In the genomic region with DNA sequence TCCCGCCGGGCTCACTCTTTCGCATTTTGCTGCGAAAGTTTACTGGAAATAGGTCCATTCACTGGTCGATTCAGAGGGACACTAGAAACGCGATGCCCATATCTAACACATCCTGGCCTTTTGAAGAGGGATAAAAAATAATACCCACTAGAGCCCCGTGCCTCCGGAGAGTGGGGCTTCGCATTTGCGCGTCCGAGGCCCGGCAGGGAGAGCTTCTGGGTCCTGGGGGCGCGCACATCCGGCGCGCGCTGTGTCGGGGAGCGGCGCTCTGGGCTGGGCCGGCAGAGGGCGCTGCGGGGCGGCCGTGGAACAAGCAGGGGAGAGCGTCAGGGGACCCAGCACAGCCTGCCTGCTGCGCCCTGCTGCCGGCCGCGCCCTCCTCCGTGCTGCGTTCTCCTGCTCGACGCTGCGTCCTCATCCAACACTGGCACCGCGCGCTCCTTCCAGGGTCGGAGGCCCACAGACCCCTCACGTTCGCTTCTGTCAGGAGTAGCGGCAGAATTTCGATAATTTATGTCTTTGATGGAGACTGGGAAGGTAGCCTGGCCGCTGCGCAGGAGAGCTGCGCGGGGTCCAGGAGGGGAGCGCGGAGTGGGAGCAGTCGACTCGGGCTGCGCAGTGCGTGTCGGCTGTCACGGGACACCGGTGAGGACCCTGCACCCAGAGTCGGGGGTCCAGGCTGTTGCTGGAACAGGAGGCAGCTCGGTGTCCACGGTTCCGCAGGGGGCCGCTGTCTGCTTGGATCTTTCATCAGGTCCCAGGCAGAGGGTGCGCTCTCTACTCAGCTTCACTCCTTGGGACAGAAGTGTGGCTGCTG, we compare ENCODE assay signal across 8 cellular contexts. TPM values are rescaled to one million over a fixed set of nuclear protein-coding genes. Genes with fewer than 3 reads are reported as not detected.
DNase-seq lines count a peak whose midpoint lies in the region; ATAC-seq, FAIRE-seq and TF ChIP-seq lines count a peak whose summit lies in the region.

No MANE protein-coding gene starts in this region.

- H3K23ac ChIP-seq in H1 (ENCODE audit: insufficient read length): no peak overlapping the region

- H3K18ac ChIP-seq in H1 (ENCODE audit: extremely low read depth, low read length): peak overlapping the region; percentile 60; the same call in 1 of the 2 replicates

- WGBS in H1 (ENCODE audit: extremely low coverage in 1 of 2, insufficient coverage in 1 of 2, insufficient read length in 1 of 2, insufficient replicate concordance in 2 of 2, low coverage in 1 of 2, low lambda C conversion rate in 2 of 2, missing lambda C conversion rate in 1 of 2), 2 experiments: 6% methylated on average over 57 of the region's 65 CpGs; no CpG with 5 or more reads in 1 of the 2 experiments

- H4K20me1 ChIP-seq in H1 (replicated peaks in 1 of 2; ENCODE audit: control insufficient read depth in 1 of 2, insufficient read depth in 2 of 2, low read length in 2 of 2): no peaks in the 10 kb centered on the region

- H3K4me1 ChIP-seq in H1 (replicated peaks in 1 of 4; ENCODE audit: control insufficient read depth in 3 of 4, insufficient read depth in 4 of 4, low read length in 3 of 4): peaks cover 0 to 3% (median 1%) of the 10 kb centered on the region in 4 experiments; a peak in 4 of 7 replicates

- no peak overlapping the region for H2BK5ac ChIP-seq in H1 (ENCODE audit: low read depth, low read length)

- peak overlapping the region; percentile 73 for H3K4me3 ChIP-seq in AG04450 (ENCODE audit: low read depth, low read length)
- peak overlapping the region; percentile 43 to 67 (median 62) for H3K4me3 ChIP-seq in H1 (ENCODE audit: extremely low read depth in 1 of 4, insufficient read depth in 2 of 4, low read depth in 3 of 4, low read length in 4 of 4)

- H2AFZ ChIP-seq in H1 (ENCODE audit: low read length): peak overlapping the region; percentile 96

- peak overlapping the region; percentile 66 to 92 for H3K4me2 ChIP-seq in H1 (ENCODE audit: insufficient read depth in 1 of 2, low read depth in 2 of 2, low read length in 2 of 2)

- 0 out of 2 replicates have a peak overlapping the region, but pooled peaks have one; percentile 81 for H2BK15ac ChIP-seq in H1 (ENCODE audit: low read length)

- POLR2A ChIA-PET in AG04450 (lab: Yijun Ruan, JAX) (interaction anchor here (0.7 kb wide), 1 partner anchor 153 kb away, joined by 3 read pairs; no protein-coding TSS in a partner anchor), H1 (lab: Charles Lee; ENCODE audit: partially characterized antibody) (interaction anchor here (0.6 kb wide), 1 partner anchor 693 kb away, joined by 3 read pairs; no protein-coding TSS in a partner anchor)

- ATAC-seq in GM18520 (IDR thresholded peaks at IDR 0.05; ENCODE audit: unreplicated experiment): peak; percentile 95
- ATAC-seq in HG03066 (IDR thresholded peaks at IDR 0.05; ENCODE audit: low read depth, unreplicated experiment): peak; percentile 99

- no peak overlapping the region for H3K9ac ChIP-seq in H1 (replicated peaks in 1 of 4; ENCODE audit: extremely low read depth in 1 of 4, low read depth in 3 of 4, low read length in 3 of 4)

- H4K5ac ChIP-seq in H1 (ENCODE audit: insufficient read length, low read depth, low read length): no peak overlapping the region

- H2BK12ac ChIP-seq in H1 (ENCODE audit: low read depth, low read length): 0 out of 2 replicates have a peak overlapping the region, but pooled peaks have one; percentile 60

- peaks cover 10% of the 10 kb centered on the region; the same call in 1 of the 2 replicates for H3K9me3 ChIP-seq in AG04450 (ENCODE audit: control insufficient read depth, insufficient read depth, low read length)
- H3K9me3 ChIP-seq in H1 (ENCODE audit: insufficient read depth in 2 of 2, low read depth in 1 of 2, low read length in 1 of 2): no peaks in the 10 kb centered on the region

- no peak overlapping the region for H3K27ac ChIP-seq in AG04450 (ENCODE audit: low read depth, low read length)
- H3K27ac ChIP-seq in H1 (ENCODE audit: low read depth, low read length): no peak overlapping the region

- TF ChIP-seq CTCF in AG04450 (IDR thresholded peaks at IDR 0.05; ENCODE audit: low read depth, low read length) (peak; percentile 75), H1 (IDR thresholded peaks at IDR 0.05; ENCODE audit: control extremely low read depth in 1 of 3, insufficient read depth in 1 of 3, low read depth in 1 of 3, low read length in 3 of 3) (peak; percentile 84 to 91 (median 87))

- H2BK120ac ChIP-seq in H1 (replicated peaks; ENCODE audit: low read depth, low read length): peak overlapping the region; percentile 66

- H3K27me3 ChIP-seq in AG04450 (ENCODE audit: control insufficient read depth, insufficient read depth, low read length) (no peaks in the 10 kb centered on the region), H1 (replicated peaks in 1 of 4; ENCODE audit: control insufficient read depth in 3 of 4, extremely low read depth in 1 of 4, insufficient read depth in 3 of 4, low read length in 3 of 4) (peaks cover 0 to 39% (median 22%) of the 10 kb centered on the region in 4 experiments; a peak in 6 of 7 replicates)

- no peaks in the 10 kb centered on the region for H3K79me1 ChIP-seq in H1 (ENCODE audit: low read depth, low read length)

- TF ChIP-seq RAD21 in H1 (IDR thresholded peaks at IDR 0.05 in 1 of 2, conservative IDR thresholded peaks at IDR 0.05 in 1 of 2; ENCODE audit: low read depth in 2 of 2, low read length in 2 of 2): peak; percentile 70 to 85

- H4K91ac ChIP-seq in H1 (replicated peaks; ENCODE audit: insufficient read length, low read length): peak overlapping the region; percentile 78

- CTCF ChIA-PET in AG04450 (lab: Charles Lee) (interaction anchor here (0.6 to 2.6 kb wide), 53 partner anchors 9 to 1173 kb away, joined by 3 to 28 read pairs (median 4); no protein-coding TSS in a partner anchor), H1 (lab: Charles Lee; ENCODE audit: partially characterized antibody) (interaction anchor here (0.6 to 2.6 kb wide), 37 partner anchors 10 to 1082 kb away, joined by 3 to 15 read pairs (median 3); no protein-coding TSS in a partner anchor)

- H3K36me3 ChIP-seq in H1 (ENCODE audit: control insufficient read depth in 2 of 4, insufficient read depth in 4 of 4, low read length in 3 of 4): no peaks in the 10 kb centered on the region

- no peak for TF ChIP-seq EP300 in H1 (IDR thresholded peaks at IDR 0.05; ENCODE audit: borderline replicate concordance in 1 of 2, low read depth in 2 of 2, low read length in 2 of 2)

- H3K56ac ChIP-seq in H1 (replicated peaks; ENCODE audit: insufficient read length, low read depth, low read length): peak overlapping the region; percentile 32

- FAIRE-seq in H1 (lab: Jason Lieb, UNC): no peak

- no peak overlapping the region for H2AK5ac ChIP-seq in H1 (ENCODE audit: low read depth, low read length)

- no peaks in the 10 kb centered on the region for H3K79me2 ChIP-seq in H1 (ENCODE audit: control insufficient read depth in 1 of 2, insufficient read depth in 2 of 2, low read length in 2 of 2)

- peak overlapping the region; percentile 53; the same call in 1 of the 2 replicates for H4K8ac ChIP-seq in H1 (ENCODE audit: extremely low read depth, insufficient read depth, low read length)

- no peak for TF ChIP-seq POLR2A in H1 (IDR thresholded peaks at IDR 0.05; ENCODE audit: control extremely low read depth in 1 of 2, low read depth in 2 of 2, low read length in 2 of 2)

- no peak overlapping the region for H2BK20ac ChIP-seq in H1 (ENCODE audit: low read length)

- peaks cover 7% of the 10 kb centered on the region; the same call in 1 of the 2 replicates for H3K23me2 ChIP-seq in H1 (ENCODE audit: low read depth, low read length)

- no peak overlapping the region for H3K4ac ChIP-seq in H1 (replicated peaks; ENCODE audit: insufficient read length, low read depth, low read length)

- DNase-seq in AG04450 (ENCODE audit: low read depth, low spot score) (peak; percentile 26), NCI-H69 (lab: John Stamatoyannopoulos, UW) (peak; percentile 68), H1 (ENCODE audit: low read depth in 1 of 2, low spot score in 2 of 2) (peak in 1 of 2 experiments; percentile 96), mesenteric fat pad (ENCODE audit: low spot score) (peak; percentile 96)
- DNase-seq in activated CD8-positive, alpha-beta memory T cell treated with anti-CD3 and anti-CD28 coated beads, Interleukin-2, amount 50 U/mL, for 1 hour (ENCODE audit: extremely low read depth): peak; percentile 23
- DNase-seq in stimulated activated CD8-positive, alpha-beta memory T cell treated with anti-CD3 and anti-CD28 coated beads, Interleukin-12 subunit alpha, Interleukin-12 subunit beta, amount 100 ng/mL, for 24 hours (ENCODE audit: extremely low read depth): peak; percentile 63

- H3K14ac ChIP-seq in H1 (ENCODE audit: insufficient read length): no peak overlapping the region

TF ChIP-seq in H1, 55 proteins besides CTCF, POLR2A, EP300 and RAD21 (continues in another document):
- no peak for TF ChIP-seq GTF2F1 (IDR thresholded peaks at IDR 0.05; ENCODE audit: borderline replicate concordance, low read depth, low read length)
- TF ChIP-seq, protein P1, sequence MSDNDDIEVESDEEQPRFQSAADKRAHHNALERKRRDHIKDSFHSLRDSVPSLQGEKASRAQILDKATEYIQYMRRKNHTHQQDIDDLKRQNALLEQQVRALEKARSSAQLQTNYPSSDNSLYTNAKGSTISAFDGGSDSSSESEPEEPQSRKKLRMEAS (IDR thresholded peaks at IDR 0.05): peak; percentile 83
- no peak for TF ChIP-seq RXRA (IDR thresholded peaks at IDR 0.05; ENCODE audit: insufficient read depth, low read depth, low read length)
- TF ChIP-seq EGR1 (IDR thresholded peaks at IDR 0.05; ENCODE audit: borderline replicate concordance, low read depth, low read length): no peak
- peak; percentile 89 for TF ChIP-seq KDM4A (IDR thresholded peaks at IDR 0.05; ENCODE audit: low read depth, low read length, severe bottlenecking)
- no peak for TF ChIP-seq FOSL1 (IDR thresholded peaks at IDR 0.05; ENCODE audit: insufficient read depth, low read depth, low read length)

RNA-seq across cellular contexts. Expression of a gene that starts 41.5 kb away (rescaled TPM):
- polyA plus RNA-seq in AG04450 (2011; rRNA removed): 53.5 and 57.7 TPM in 2 replicates
- 15.5 and 17.8 TPM in 2 replicates for polyA minus RNA-seq in AG04450 (2011; rRNA and poly(A)+ RNA removed)
- 21.7 and 22.5 TPM in 2 replicates for total RNA-seq in H1 (2021; fragmentation: NEBNext Ultra II Directional; extraction: Animal tissue kit (Norgen Biotek cat#: 25700))
- 7.3 and 17.2 TPM in 2 replicates for polyA plus RNA-seq in H1 (2011; rRNA removed)
- polyA plus RNA-seq in H1 (2011; cell fraction: cytosol; rRNA removed): 20.1 TPM
- 10.5 TPM for polyA plus RNA-seq in H1 (2011; cell fraction: nucleus; rRNA removed)
- 22.8 to 28.3 TPM (median 24.6 TPM) in 4 replicates for polyA plus RNA-seq in H1 (2012, experiment 1 of 2)
- polyA plus RNA-seq in H1 (2012, experiment 2 of 2): 7.2 TPM
- polyA plus RNA-seq in H1 (2013, experiment 1 of 2): 19.1 TPM
- polyA plus RNA-seq in H1 (2013, experiment 2 of 2): 21.2 TPM
- 10.7 and 16.8 TPM in 2 replicates for polyA minus RNA-seq in H1 (2011; rRNA and poly(A)+ RNA removed)
- polyA minus RNA-seq in H1 (2011; cell fraction: cytosol; rRNA and poly(A)+ RNA removed): 5.1 TPM
- 10.4 TPM for polyA minus RNA-seq in H1 (2011; cell fraction: nucleus; rRNA and poly(A)+ RNA removed)
- total RNA-seq in mesenteric fat pad: 35.1 TPM
